1 cellular context compared by ENCODE assay signal in genomic region chr3:112059497-112059896, GRCh38.
TF ChIP-seq lines count a peak whose summit lies in the region.

No MANE protein-coding gene starts in this region.

TF ChIP-seq in H1, 55 proteins besides CTCF, POLR2A, EP300 and RAD21 (continued from another document):
- TF ChIP-seq SIX5 (IDR thresholded peaks at IDR 0.05; ENCODE audit: low read depth, low read length) (no peak), CTBP2 (IDR thresholded peaks at IDR 0.05; ENCODE audit: borderline replicate concordance, insufficient read depth, insufficient read length, low read length) (no peak), NANOG (IDR thresholded peaks at IDR 0.05; ENCODE audit: insufficient read depth, low read depth, low read length, poor library complexity, severe bottlenecking) (no peak), YY1 (IDR thresholded peaks at IDR 0.05; ENCODE audit: low read depth, low read length) (no peak), JUN (IDR thresholded peaks at IDR 0.05; ENCODE audit: low read depth, low read length) (no peak), RFX5 (IDR thresholded peaks at IDR 0.05; ENCODE audit: borderline replicate concordance, low read depth, low read length) (no peak), CBX5 (IDR thresholded peaks at IDR 0.05; ENCODE audit: low read depth, low read length) (no peak), SP1 (IDR thresholded peaks at IDR 0.05; ENCODE audit: low read depth, low read length) (no peak), PHF8 (conservative IDR thresholded peaks at IDR 0.05; ENCODE audit: low read depth, low read length) (no peak), KDM5A (IDR thresholded peaks at IDR 0.05; ENCODE audit: low read length) (no peak)
